In the genomic region with DNA sequence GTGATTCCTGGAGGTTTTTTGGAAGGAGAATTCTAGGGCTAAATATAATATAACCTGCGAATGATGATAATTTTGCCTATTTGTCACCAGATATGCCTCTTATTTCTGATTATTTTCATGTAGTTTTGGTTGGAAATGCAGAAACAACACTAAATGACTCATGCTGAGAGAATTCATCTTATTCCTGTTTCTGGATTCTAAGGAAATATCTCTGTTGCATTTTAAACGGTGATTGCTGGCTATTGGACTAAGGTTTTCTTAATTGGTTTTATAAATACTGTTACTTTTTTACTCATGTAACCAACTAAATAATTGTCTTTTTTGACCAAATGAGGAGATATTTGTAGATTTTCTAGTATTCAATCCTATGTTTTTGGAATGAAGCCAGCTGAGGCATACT, we compare ENCODE assay signal across 26 cellular contexts.
DNase-seq lines count a peak whose midpoint lies in the region; ATAC-seq and TF ChIP-seq lines count a peak whose summit lies in the region.
"Had no signal": no experiment of that assay in that cellular context is flagged by ENCODE, and none has a peak within 500 bp of the region (broad histone marks: within the 10 kb centered on the region; RNA-seq: fewer than 3 reads in every experiment).

No MANE protein-coding gene starts in this region.

- H2AFZ ChIP-seq in osteoblast (ENCODE audit: low read length) (no peak overlapping the region), neural progenitor cell (replicated peaks) (no peak overlapping the region)
- H2AFZ ChIP-seq: GM23338 had no signal

- H3K4me2 ChIP-seq in osteoblast (ENCODE audit: insufficient read depth, low read length) (no peak overlapping the region), neural progenitor cell (no peak overlapping the region)
- H3K4me2 ChIP-seq: GM23338 had no signal

- no peak overlapping the region for H3K4me3 Mint-ChIP-seq in neural progenitor cell
- H3K4me3 Mint-ChIP-seq: CD8-positive, alpha-beta memory T cell; GM23338; T-helper 17 cell had no signal

- H3F3A ChIP-seq in neural progenitor cell (ENCODE audit: low read depth): no peaks in the 10 kb centered on the region

- ATAC-seq in left lobe of liver: no peak
- ATAC-seq: GM23338, left lung, mucosa of descending colon, psoas muscle, T-helper 17 cell had no signal

- H3K27me3 Mint-ChIP-seq in neural progenitor cell (ENCODE audit: insufficient read depth, low read depth): no peaks in the 10 kb centered on the region
- H3K27me3 Mint-ChIP-seq: CD8-positive, alpha-beta memory T cell; T-helper 17 cell had no signal

- no peaks in the 10 kb centered on the region for H3K36me3 ChIP-seq in osteoblast (ENCODE audit: insufficient read depth, low read length)
- peaks cover 2% of the 10 kb centered on the region for H3K36me3 ChIP-seq in neural progenitor cell
- H3K36me3 ChIP-seq: colonic mucosa, left lung, MG63, suprapubic skin, vagina had no signal

- no peaks in the 10 kb centered on the region for H3K4me1 ChIP-seq in osteoblast (ENCODE audit: insufficient read depth, low read length)
- peaks cover 10% of the 10 kb centered on the region for H3K4me1 ChIP-seq in neural progenitor cell
- H3K4me1 ChIP-seq: colonic mucosa, left lung, psoas muscle, suprapubic skin, vagina had no signal

- H3K9me3 Mint-ChIP-seq in neural progenitor cell: no peaks in the 10 kb centered on the region
- H3K9me3 Mint-ChIP-seq: GM23338 had no signal

- H3K27ac Mint-ChIP-seq in neural progenitor cell: no peak overlapping the region
- H3K27ac Mint-ChIP-seq: CD8-positive, alpha-beta memory T cell; GM23338; T-helper 17 cell had no signal

- H3K9ac ChIP-seq in neural progenitor cell: no peak overlapping the region

- TF ChIP-seq CTCF in AG10803 (conservative IDR thresholded peaks at IDR 0.05; ENCODE audit: low read length) (no peak), choroid plexus epithelial cell (conservative IDR thresholded peaks at IDR 0.05; ENCODE audit: low read depth, low read length) (no peak), osteoblast (IDR thresholded peaks at IDR 0.05; ENCODE audit: extremely low read depth, low read depth, low read length) (no peak), neural progenitor cell (IDR thresholded peaks at IDR 0.05) (no peak)

- no peaks in the 10 kb centered on the region for H4K20me1 ChIP-seq in osteoblast (ENCODE audit: insufficient read depth, low read length)
- H4K20me1 ChIP-seq in neural progenitor cell (ENCODE audit: low read depth): no peaks in the 10 kb centered on the region

- no peaks in the 10 kb centered on the region for H3K79me2 ChIP-seq in osteoblast (ENCODE audit: insufficient read depth, low read length)
- H3K79me2 ChIP-seq in neural progenitor cell (ENCODE audit: low read depth): no peaks in the 10 kb centered on the region

- H3K4me1 Mint-ChIP-seq in neural progenitor cell: no peaks in the 10 kb centered on the region
- H3K4me1 Mint-ChIP-seq: CD8-positive, alpha-beta memory T cell; T-helper 17 cell had no signal

- DNase-seq in AG10803 (ENCODE audit: low read depth): peak; percentile 37
- DNase-seq in NCI-H226: peak; percentile 53
- peak; percentile 68 for DNase-seq in choroid plexus epithelial cell (ENCODE audit: low read depth)
- peak; percentile 37 for DNase-seq in osteoblast (ENCODE audit: insufficient read length, low spot score, missing footprints)
- no peak for DNase-seq in glomerular visceral epithelial cell (ENCODE audit: extremely low spot score)
- DNase-seq in neural progenitor cell (ENCODE audit: low spot score): no peak
- DNase-seq in NCI-H1694 (lab: John Stamatoyannopoulos, UW): no peak
- no peak for DNase-seq in left lobe of liver (ENCODE audit: low spot score)
- DNase-seq: activated CD4-positive, alpha-beta T cell treated with anti-CD3 and anti-CD28 coated beads, Interleukin-2, amount 50 U/mL, for 48 hours; activated naive CD4-positive, alpha-beta T cell; aorta; CD8-positive, alpha-beta memory T cell; colonic mucosa; DMS79 treated with DMSO at 0.1 percent for 48 hours; left lung; MG63; mucosa of descending colon; NCI-H1436 treated with DMSO at 0.1 percent for 48 hours; NCI-H2171; NCI-H748 treated with DMSO at 0.1 percent for 48 hours; OCI-M1; psoas muscle; T-helper 17 cell had no signal

- no peak overlapping the region for H3K27ac ChIP-seq in osteoblast (ENCODE audit: low read depth, low read length)
- H3K27ac ChIP-seq in neural progenitor cell: no peak overlapping the region
- H3K27ac ChIP-seq: colonic mucosa, left lung, psoas muscle, suprapubic skin, vagina had no signal

- no peak overlapping the region for H3K4me3 ChIP-seq in AG10803 (ENCODE audit: low read length)
- H3K4me3 ChIP-seq in choroid plexus epithelial cell (ENCODE audit: low read depth, low read length): no peak overlapping the region
- H3K4me3 ChIP-seq in osteoblast (ENCODE audit: insufficient read depth, low read length): no peak overlapping the region
- H3K4me3 ChIP-seq in neural progenitor cell: no peak overlapping the region
- H3K4me3 ChIP-seq: colonic mucosa, GM23338, left lung, MG63, mucosa of descending colon, psoas muscle, suprapubic skin, vagina had no signal

- H3K9me3 ChIP-seq in osteoblast (ENCODE audit: low read depth, low read length) (no peaks in the 10 kb centered on the region), neural progenitor cell (ENCODE audit: low read depth) (no peaks in the 10 kb centered on the region)
- H3K9me3 ChIP-seq: colonic mucosa, MG63, psoas muscle, suprapubic skin, vagina had no signal

- no peaks in the 10 kb centered on the region for H3K27me3 ChIP-seq in osteoblast (ENCODE audit: insufficient read depth, low read length)
- no peaks in the 10 kb centered on the region for H3K27me3 ChIP-seq in neural progenitor cell
- H3K27me3 ChIP-seq: colonic mucosa, left lung, MG63, suprapubic skin, vagina had no signal

- H3K36me3 Mint-ChIP-seq in neural progenitor cell: no peaks in the 10 kb centered on the region
- H3K36me3 Mint-ChIP-seq: CD8-positive, alpha-beta memory T cell had no signal

Comparison
In these comparisons a context has a peak if more than half of its experiments do, and no peak if none do; other contexts are left out.
1. DNase-seq: peak in AG10803 (single experiment), NCI-H226 (single experiment), choroid plexus epithelial cell (single experiment) and osteoblast (single experiment); none in glomerular visceral epithelial cell (single experiment), neural progenitor cell (single experiment), NCI-H1694 (single experiment) and left lobe of liver (single experiment).